ENCODE assay signal across 20 cellular contexts in the genomic region with DNA sequence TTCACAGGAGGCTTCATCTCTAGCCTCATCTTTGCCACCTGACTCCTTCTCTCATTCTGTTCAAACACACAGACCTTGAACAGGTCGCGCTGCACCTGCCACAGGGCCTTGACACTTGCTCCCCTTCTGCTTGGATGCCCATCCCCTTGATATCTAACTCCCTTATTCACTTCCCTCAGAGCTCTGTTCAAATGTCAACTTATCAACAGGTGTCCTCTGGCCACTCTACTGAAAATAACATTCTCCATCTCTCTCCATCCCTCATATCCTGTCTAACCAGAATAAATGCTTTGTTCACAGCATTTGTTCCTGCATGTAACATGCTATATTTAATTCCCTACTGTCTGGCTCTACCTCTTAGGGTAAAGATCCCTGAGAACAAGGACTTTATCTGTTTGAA.
DNase-seq lines count a peak whose midpoint lies in the region; TF ChIP-seq lines count a peak whose summit lies in the region.
"Had no signal": no experiment of that assay in that cellular context is flagged by ENCODE, and none has a peak within 500 bp of the region (broad histone marks: within the 10 kb centered on the region; RNA-seq: fewer than 3 reads in every experiment).

No MANE protein-coding gene starts in this region.

- H3K36me3 ChIP-seq in HEK293 (ENCODE audit: control insufficient read depth in 2 of 2, insufficient read depth in 1 of 2, low read length in 2 of 2) (no peaks in the 10 kb centered on the region), esophagus squamous epithelium (no peaks in the 10 kb centered on the region)
- H3K36me3 ChIP-seq: BLaER1 treated with 17β-estradiol and CSF1 and Interleukin-3, amounts not matched to agents 10 nM and 100 nM had no signal

- CTCF ChIA-PET in HEK293 (lab: Yijun Ruan, JAX), result interaction anchor here (1.8 kb wide), 1 partner anchor 10 kb away, joined by 6 read pairs; no protein-coding TSS in a partner anchor

- WGBS in esophagus squamous epithelium, 2 donors, result 93 to 95% methylated on average over 2 of the region's 2 CpGs

- TF ChIP-seq CTCF in HEK293 (tag by site-specific recombination; IDR thresholded peaks at IDR 0.05), result no peak
- TF ChIP-seq CTCF in esophagus squamous epithelium (IDR thresholded peaks at IDR 0.05), result no peak

- DNase-seq in DMS53 (lab: John Stamatoyannopoulos, UW) (peak; percentile 12), DMS53 treated with DMSO at 0.1 percent for 48 hours (lab: John Stamatoyannopoulos, UW; ENCODE audit: unreplicated experiment) (no peak), ecto neural progenitor cell (ENCODE audit: low spot score) (peak; percentile 11), myocyte (ENCODE audit: low read depth) (peak; percentile 41), esophagus squamous epithelium (lab: John Stamatoyannopoulos, UW) (no peak), EL (no peak)
- DNase-seq in stimulated activated CD4-positive, alpha-beta T cell treated with anti-CD3 and anti-CD28 coated beads, Interleukin-1b, Interleukin-23, amount 100 ng/mL, for 48 hours, result no peak
- DNase-seq: AML-193; Caco-2; Calu3; CD4-positive, alpha-beta T cell; CD8-positive, alpha-beta T cell; DMS79 treated with DMSO at 0.1 percent for 48 hours; GDM1 had no signal

- POLR2A ChIA-PET in HEK293 (lab: Yijun Ruan, JAX), result no interaction called here

- no peaks in the 10 kb centered on the region for H3K9me3 ChIP-seq in HEK293 (ENCODE audit: control insufficient read depth, insufficient read depth, low read depth, low read length)
- H3K9me3 ChIP-seq in esophagus squamous epithelium, result no peaks in the 10 kb centered on the region
- H3K9me3 ChIP-seq: A549; BLaER1 treated with 17β-estradiol and CSF1 and Interleukin-3, amounts not matched to agents 10 nM and 100 nM; Caco-2 had no signal

- H3K4me3 ChIP-seq in HEK293 (ENCODE audit: low read depth, low read length) (no peak overlapping the region), esophagus squamous epithelium (no peak overlapping the region)
- H3K4me3 ChIP-seq: A549; BLaER1 treated with 17β-estradiol and CSF1 and Interleukin-3, amounts not matched to agents 10 nM and 100 nM; GM12878 had no signal

- intact Hi-C loops in esophagus squamous epithelium (cut with DNase I), result no loop called here

- H3K27ac ChIP-seq in HEK293 (ENCODE audit: extremely low read depth, low read depth, low read length) (no peak overlapping the region), esophagus squamous epithelium (no peak overlapping the region)
- H3K27ac ChIP-seq: 22Rv1; A549; BLaER1 treated with 17β-estradiol and CSF1 and Interleukin-3, amounts not matched to agents 10 nM and 100 nM; C4-2B had no signal

- peaks cover 0 to 36% (median 0%) of the 10 kb centered on the region in 4 donors for H3K27me3 ChIP-seq in esophagus squamous epithelium
- H3K27me3 ChIP-seq: BLaER1 treated with 17β-estradiol and CSF1 and Interleukin-3, amounts not matched to agents 10 nM and 100 nM had no signal

- TF ChIP-seq POLR2A in esophagus squamous epithelium (IDR thresholded peaks at IDR 0.05), result no peak

- no peaks in the 10 kb centered on the region for H3K4me1 ChIP-seq in HEK293 (ENCODE audit: control insufficient read depth, insufficient read depth, low read length)
- no peaks in the 10 kb centered on the region for H3K4me1 ChIP-seq in esophagus squamous epithelium
- H3K4me1 ChIP-seq: A549; BLaER1 treated with 17β-estradiol and CSF1 and Interleukin-3, amounts not matched to agents 10 nM and 100 nM had no signal

TF ChIP-seq in HEK293, 187 proteins besides CTCF, POLR2A, EP300 and RAD21:
- no peak for TF ChIP-seq ZNF76 (tag by site-specific recombination; IDR thresholded peaks at IDR 0.05; ENCODE audit: borderline replicate concordance, low read depth)
- TF ChIP-seq RBAK (tag by site-specific recombination; IDR thresholded peaks at IDR 0.05), result no peak
- TF ChIP-seq BCL6B (tag by site-specific recombination; IDR thresholded peaks at IDR 0.05), result no peak
- TF ChIP-seq SCRT1 (tag by site-specific recombination; IDR thresholded peaks at IDR 0.05; ENCODE audit: borderline replicate concordance), result peak; percentile 80; the same call in 1 of the 2 replicates
- TF ChIP-seq PRDM1 (tag by site-specific recombination; IDR thresholded peaks at IDR 0.05), result no peak
- peak; percentile 81 for TF ChIP-seq SCRT2 (tag by site-specific recombination; IDR thresholded peaks at IDR 0.05)
- peak; percentile 46; the same call in 1 of the 2 replicates for TF ChIP-seq ZNF623 (tag by site-specific recombination; IDR thresholded peaks at IDR 0.05)
TF ChIP-seq in HEK293: peak in this region for 3.

Comparison
In these comparisons a context has a peak if more than half of its experiments do, and no peak if none do; other contexts are left out.
1. DNase-seq: peak in DMS53 (single experiment), ecto neural progenitor cell (single experiment) and myocyte (single experiment); none in DMS53 treated with DMSO at 0.1 percent for 48 hours (single experiment), stimulated activated CD4-positive, alpha-beta T cell treated with anti-CD3 and anti-CD28 coated beads, Interleukin-1b, Interleukin-23, amount 100 ng/mL, for 48 hours (single experiment), esophagus squamous epithelium (single experiment) and EL (single experiment).